Comparison of ENCODE assay signal across 16 cellular contexts in the genomic region with DNA sequence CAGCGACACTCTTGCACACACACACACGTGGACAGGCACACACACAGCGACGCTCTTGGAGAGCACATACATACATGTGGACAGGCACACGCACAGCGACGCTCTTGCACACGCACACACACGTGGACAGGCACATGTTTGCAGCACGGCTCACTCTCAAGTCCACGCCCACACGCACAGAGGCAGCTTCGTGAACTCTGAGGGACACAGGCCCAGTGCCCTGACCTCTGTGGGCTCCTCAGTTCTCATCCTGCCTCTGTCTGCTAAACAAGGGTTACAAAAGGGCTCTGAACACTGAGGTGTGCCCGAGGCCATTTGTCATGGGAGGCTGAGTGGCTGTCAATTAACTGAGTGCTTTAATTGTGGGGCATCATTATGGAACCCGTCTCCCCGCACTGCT.
DNase-seq lines count a peak whose midpoint lies in the region; ATAC-seq and TF ChIP-seq lines count a peak whose summit lies in the region.
"Had no signal": no experiment of that assay in that cellular context is flagged by ENCODE, and none has a peak within 500 bp of the region (broad histone marks: within the 10 kb centered on the region; RNA-seq: fewer than 3 reads in every experiment).

No MANE protein-coding gene starts in this region.

- TF ChIP-seq CTCF in testis (IDR thresholded peaks at IDR 0.05): no peak

- 79 to 90% methylated on average over 15 to 16 of the region's 16 CpGs for WGBS in testis, 2 donors

- CTCF ChIA-PET in naive thymus-derived CD4-positive, alpha-beta T cell (lab: Charles Lee): no interaction called here

- no peak overlapping the region for H3K27ac ChIP-seq in naive thymus-derived CD4-positive, alpha-beta T cell (ENCODE audit: low read depth, low read length)
- no peak overlapping the region for H3K27ac ChIP-seq in testis

- no peaks in the 10 kb centered on the region for H3K4me1 Mint-ChIP-seq in naive thymus-derived CD4-positive, alpha-beta T cell
- H3K4me1 Mint-ChIP-seq in stimulated activated naive B cell treated with anti-CD40 and anti-IgM and Interleukin-4, amounts not matched to agents 10 μg/mL and 1 μg/mL and 100 μg/mL, for 72 hours: no peaks in the 10 kb centered on the region
- H3K4me1 Mint-ChIP-seq: CD14-positive monocyte; CD4-positive, alpha-beta memory T cell had no signal

- ATAC-seq in naive thymus-derived CD4-positive, alpha-beta T cell: peak; percentile 29
- no peak for ATAC-seq in stimulated activated naive B cell treated with anti-CD40 and anti-IgM and Interleukin-4, amounts not matched to agents 10 μg/mL and 1 μg/mL and 100 μg/mL, for 72 hours (replicated peaks)
- no peak for ATAC-seq in HG02588 (IDR thresholded peaks at IDR 0.05; ENCODE audit: unreplicated experiment)
- ATAC-seq: GM12878 had no signal

- POLR2A ChIA-PET in naive thymus-derived CD4-positive, alpha-beta T cell (lab: Charles Lee): no interaction called here

- peaks cover 0 to 30% (median 8%) of the 10 kb centered on the region in 11 donors for H3K9me3 Mint-ChIP-seq in naive thymus-derived CD4-positive, alpha-beta T cell
- peaks cover 0 to 16% of the 10 kb centered on the region in 2 donors for H3K9me3 Mint-ChIP-seq in stimulated activated naive B cell treated with anti-CD40 and anti-IgM and Interleukin-4, amounts not matched to agents 10 μg/mL and 1 μg/mL and 100 μg/mL, for 72 hours

- no peaks in the 10 kb centered on the region for H3K9me3 ChIP-seq in naive thymus-derived CD4-positive, alpha-beta T cell (ENCODE audit: control insufficient read depth in 2 of 3, low read length in 3 of 3)
- no peaks in the 10 kb centered on the region for H3K9me3 ChIP-seq in testis
- H3K9me3 ChIP-seq: BE2C, HAP-1 had no signal

- intact Hi-C loops in naive thymus-derived CD4-positive, alpha-beta T cell (cut with micrococcal nuclease): no loop called here
- intact Hi-C loops in posterior vena cava (cut with DNase I) (no loop called here), testis (cut with DNase I; ENCODE audit: low total_unique reads) (no loop called here)

- H3K36me3 Mint-ChIP-seq in naive thymus-derived CD4-positive, alpha-beta T cell: no peaks in the 10 kb centered on the region
- no peaks in the 10 kb centered on the region for H3K36me3 Mint-ChIP-seq in stimulated activated naive B cell treated with anti-CD40 and anti-IgM and Interleukin-4, amounts not matched to agents 10 μg/mL and 1 μg/mL and 100 μg/mL, for 72 hours
- H3K36me3 Mint-ChIP-seq: CD14-positive monocyte; CD4-positive, alpha-beta memory T cell had no signal

- H3K27me3 ChIP-seq in naive thymus-derived CD4-positive, alpha-beta T cell (ENCODE audit: control insufficient read depth in 2 of 2, insufficient read depth in 2 of 2, low read length in 2 of 2): no peaks in the 10 kb centered on the region
- no peaks in the 10 kb centered on the region for H3K27me3 ChIP-seq in testis
- H3K27me3 ChIP-seq: BE2C had no signal

- H3K4me1 ChIP-seq in naive thymus-derived CD4-positive, alpha-beta T cell (ENCODE audit: control insufficient read depth in 2 of 2, insufficient read depth in 2 of 2, low read length in 2 of 2): no peaks in the 10 kb centered on the region
- H3K4me1 ChIP-seq in testis: no peaks in the 10 kb centered on the region
- H3K4me1 ChIP-seq: BE2C, HAP-1 had no signal

- H3K27me3 Mint-ChIP-seq in naive thymus-derived CD4-positive, alpha-beta T cell: no peaks in the 10 kb centered on the region
- no peaks in the 10 kb centered on the region for H3K27me3 Mint-ChIP-seq in stimulated activated naive B cell treated with anti-CD40 and anti-IgM and Interleukin-4, amounts not matched to agents 10 μg/mL and 1 μg/mL and 100 μg/mL, for 72 hours
- H3K27me3 Mint-ChIP-seq: CD4-positive, alpha-beta memory T cell had no signal

- H3K36me3 ChIP-seq in naive thymus-derived CD4-positive, alpha-beta T cell (ENCODE audit: control insufficient read depth in 2 of 3, insufficient read depth in 3 of 3, low read length in 3 of 3): no peaks in the 10 kb centered on the region
- H3K36me3 ChIP-seq in testis (ENCODE audit: low read depth, missing control alignments): no peaks in the 10 kb centered on the region
- H3K36me3 ChIP-seq: BE2C, HAP-1 had no signal

- no peak overlapping the region for H3K4me3 Mint-ChIP-seq in naive thymus-derived CD4-positive, alpha-beta T cell
- H3K4me3 Mint-ChIP-seq in stimulated activated naive B cell treated with anti-CD40 and anti-IgM and Interleukin-4, amounts not matched to agents 10 μg/mL and 1 μg/mL and 100 μg/mL, for 72 hours: no peak overlapping the region
- H3K4me3 Mint-ChIP-seq: CD14-positive monocyte; CD4-positive, alpha-beta memory T cell had no signal

- H3K4me3 ChIP-seq in naive thymus-derived CD4-positive, alpha-beta T cell (ENCODE audit: low read length): no peak overlapping the region
- H3K4me3 ChIP-seq in testis: no peak overlapping the region
- H3K4me3 ChIP-seq: GM12878, HAP-1 had no signal

- H3K27ac Mint-ChIP-seq in naive thymus-derived CD4-positive, alpha-beta T cell: no peak overlapping the region
- no peak overlapping the region for H3K27ac Mint-ChIP-seq in stimulated activated naive B cell treated with anti-CD40 and anti-IgM and Interleukin-4, amounts not matched to agents 10 μg/mL and 1 μg/mL and 100 μg/mL, for 72 hours
- H3K27ac Mint-ChIP-seq: CD14-positive monocyte had no signal

- peak; percentile 33 for DNase-seq in ELF-1 (ENCODE audit: low read depth, low spot score)
- no peak for DNase-seq in naive thymus-derived CD4-positive, alpha-beta T cell
- DNase-seq in posterior vena cava (ENCODE audit: low spot score): peak; percentile 59
- DNase-seq in NOMO-1 (lab: John Stamatoyannopoulos, UW; ENCODE audit: unreplicated experiment in 2 of 2): no peak
- DNase-seq in stimulated activated naive B cell treated with anti-CD40 and anti-IgM and Interleukin-4, amounts not matched to agents 10 μg/mL and 1 μg/mL and 100 μg/mL, for 72 hours: no peak
- DNase-seq in testis: no peak
- DNase-seq: ACHN; BE2C; CD4-positive, alpha-beta memory T cell; DMS153; DMS79; GOT3 had no signal

- no peak for TF ChIP-seq POLR2A in testis (IDR thresholded peaks at IDR 0.05)

Comparison
In these comparisons a context has a peak if more than half of its experiments do, and no peak if none do; other contexts are left out.
1. DNase-seq: peak in ELF-1 (single experiment) and posterior vena cava (single experiment); none in naive thymus-derived CD4-positive, alpha-beta T cell (0 of 9), NOMO-1 (0 of 2), stimulated activated naive B cell treated with anti-CD40 and anti-IgM and Interleukin-4, amounts not matched to agents 10 μg/mL and 1 μg/mL and 100 μg/mL, for 72 hours (single experiment) and testis (single experiment).